1 cellular context compared by ENCODE assay signal in the genomic region with DNA sequence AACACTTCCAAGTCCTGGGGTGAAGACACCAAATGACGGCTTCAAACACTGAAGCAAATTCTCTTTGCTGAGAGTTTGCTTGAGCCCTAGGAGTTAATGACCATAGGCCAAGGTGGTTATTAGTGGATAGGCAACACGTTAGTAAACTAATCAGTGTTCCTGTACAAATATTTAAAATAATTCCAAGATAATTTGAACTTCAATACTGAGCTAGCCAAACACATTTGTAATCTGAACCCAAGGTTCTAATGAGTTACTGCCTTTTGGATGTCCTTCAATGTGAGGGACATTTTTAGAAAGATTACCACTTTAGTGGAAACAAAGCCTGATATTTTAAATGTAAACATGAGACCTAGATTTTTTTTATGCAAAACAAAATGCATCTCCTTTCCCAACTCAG.
TF ChIP-seq lines count a peak whose summit lies in the region.

No MANE protein-coding gene starts in this region.

TF ChIP-seq in GM23338, 12 proteins besides CTCF, POLR2A, EP300 and RAD21 (continued from another document):
- TF ChIP-seq, protein P1, sequence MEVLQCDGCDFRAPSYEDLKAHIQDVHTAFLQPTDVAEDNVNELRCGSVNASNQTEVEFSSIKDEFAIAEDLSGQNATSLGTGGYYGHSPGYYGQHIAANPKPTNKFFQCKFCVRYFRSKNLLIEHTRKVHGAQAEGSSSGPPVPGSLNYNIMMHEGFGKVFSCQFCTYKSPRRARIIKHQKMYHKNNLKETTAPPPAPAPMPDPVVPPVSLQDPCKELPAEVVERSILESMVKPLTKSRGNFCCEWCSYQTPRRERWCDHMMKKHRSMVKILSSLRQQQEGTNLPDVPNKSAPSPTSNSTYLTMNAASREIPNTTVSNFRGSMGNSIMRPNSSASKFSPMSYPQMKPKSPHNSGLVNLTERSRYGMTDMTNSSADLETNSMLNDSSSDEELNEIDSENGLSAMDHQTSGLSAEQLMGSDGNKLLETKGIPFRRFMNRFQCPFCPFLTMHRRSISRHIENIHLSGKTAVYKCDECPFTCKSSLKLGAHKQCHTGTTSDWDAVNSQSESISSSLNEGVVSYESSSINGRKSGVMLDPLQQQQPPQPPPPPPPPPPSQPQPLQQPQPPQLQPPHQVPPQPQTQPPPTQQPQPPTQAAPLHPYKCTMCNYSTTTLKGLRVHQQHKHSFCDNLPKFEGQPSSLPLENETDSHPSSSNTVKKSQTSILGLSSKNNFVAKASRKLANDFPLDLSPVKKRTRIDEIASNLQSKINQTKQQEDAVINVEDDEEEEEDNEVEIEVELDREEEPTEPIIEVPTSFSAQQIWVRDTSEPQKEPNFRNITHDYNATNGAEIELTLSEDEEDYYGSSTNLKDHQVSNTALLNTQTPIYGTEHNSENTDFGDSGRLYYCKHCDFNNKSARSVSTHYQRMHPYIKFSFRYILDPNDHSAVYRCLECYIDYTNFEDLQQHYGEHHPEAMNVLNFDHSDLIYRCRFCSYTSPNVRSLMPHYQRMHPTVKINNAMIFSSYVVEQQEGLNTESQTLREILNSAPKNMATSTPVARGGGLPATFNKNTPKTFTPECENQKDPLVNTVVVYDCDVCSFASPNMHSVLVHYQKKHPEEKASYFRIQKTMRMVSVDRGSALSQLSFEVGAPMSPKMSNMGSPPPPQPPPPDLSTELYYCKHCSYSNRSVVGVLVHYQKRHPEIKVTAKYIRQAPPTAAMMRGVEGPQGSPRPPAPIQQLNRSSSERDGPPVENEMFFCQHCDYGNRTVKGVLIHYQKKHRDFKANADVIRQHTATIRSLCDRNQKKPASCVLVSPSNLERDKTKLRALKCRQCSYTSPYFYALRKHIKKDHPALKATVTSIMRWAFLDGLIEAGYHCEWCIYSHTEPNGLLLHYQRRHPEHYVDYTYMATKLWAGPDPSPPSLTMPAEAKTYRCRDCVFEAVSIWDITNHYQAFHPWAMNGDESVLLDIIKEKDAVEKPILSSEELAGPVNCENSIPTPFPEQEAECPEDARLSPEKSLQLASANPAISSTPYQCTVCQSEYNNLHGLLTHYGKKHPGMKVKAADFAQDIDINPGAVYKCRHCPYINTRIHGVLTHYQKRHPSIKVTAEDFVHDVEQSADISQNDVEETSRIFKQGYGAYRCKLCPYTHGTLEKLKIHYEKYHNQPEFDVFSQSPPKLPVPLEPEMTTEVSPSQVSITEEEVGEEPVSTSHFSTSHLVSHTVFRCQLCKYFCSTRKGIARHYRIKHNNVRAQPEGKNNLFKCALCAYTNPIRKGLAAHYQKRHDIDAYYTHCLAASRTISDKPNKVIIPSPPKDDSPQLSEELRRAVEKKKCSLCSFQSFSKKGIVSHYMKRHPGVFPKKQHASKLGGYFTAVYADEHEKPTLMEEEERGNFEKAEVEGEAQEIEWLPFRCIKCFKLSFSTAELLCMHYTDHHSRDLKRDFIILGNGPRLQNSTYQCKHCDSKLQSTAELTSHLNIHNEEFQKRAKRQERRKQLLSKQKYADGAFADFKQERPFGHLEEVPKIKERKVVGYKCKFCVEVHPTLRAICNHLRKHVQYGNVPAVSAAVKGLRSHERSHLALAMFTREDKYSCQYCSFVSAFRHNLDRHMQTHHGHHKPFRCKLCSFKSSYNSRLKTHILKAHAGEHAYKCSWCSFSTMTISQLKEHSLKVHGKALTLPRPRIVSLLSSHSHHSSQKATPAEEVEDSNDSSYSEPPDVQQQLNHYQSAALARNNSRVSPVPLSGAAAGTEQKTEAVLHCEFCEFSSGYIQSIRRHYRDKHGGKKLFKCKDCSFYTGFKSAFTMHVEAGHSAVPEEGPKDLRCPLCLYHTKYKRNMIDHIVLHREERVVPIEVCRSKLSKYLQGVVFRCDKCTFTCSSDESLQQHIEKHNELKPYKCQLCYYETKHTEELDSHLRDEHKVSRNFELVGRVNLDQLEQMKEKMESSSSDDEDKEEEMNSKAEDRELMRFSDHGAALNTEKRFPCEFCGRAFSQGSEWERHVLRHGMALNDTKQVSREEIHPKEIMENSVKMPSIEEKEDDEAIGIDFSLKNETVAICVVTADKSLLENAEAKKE (CRISPR knock-in tag; IDR thresholded peaks at IDR 0.05), result no peak
- TF ChIP-seq EZH2 (IDR thresholded peaks at IDR 0.05; ENCODE audit: low read depth, unreplicated experiment) (no peak), JUNB (IDR thresholded peaks at IDR 0.05; ENCODE audit: unreplicated experiment) (no peak), STAT1 (IDR thresholded peaks at IDR 0.05; ENCODE audit: unreplicated experiment) (no peak), EZH2phosphoT487 (IDR thresholded peaks at IDR 0.05; ENCODE audit: unreplicated experiment) (no peak)
